In genomic region chr11:79060081-79060480, GRCh38 we compare ENCODE assay signal across 26 cellular contexts.
A peak's percentile ranks its signal among the peaks of the same experiment; 100 is the strongest.
DNase-seq lines count a peak whose midpoint lies in the region; ATAC-seq and TF ChIP-seq lines count a peak whose summit lies in the region.
"Had no signal": no experiment of that assay in that cellular context is flagged by ENCODE, and none has a peak within 500 bp of the region (broad histone marks: within the 10 kb centered on the region; RNA-seq: fewer than 3 reads in every experiment).

No MANE protein-coding gene starts in this region.

- POLR2A ChIA-PET in HEK293T (lab: Yijun Ruan, JAX), result no interaction called here

- CTCF ChIA-PET in HEK293T (lab: Yijun Ruan, JAX), result interaction anchor here (0.6 to 1.4 kb wide), 4 partner anchors 29 to 415 kb away, joined by 3 to 5 read pairs (median 4); no protein-coding TSS in a partner anchor

- no peak for ATAC-seq in GM21528 (IDR thresholded peaks at IDR 0.05; ENCODE audit: low FRiP score, unreplicated experiment)
- ATAC-seq: GM12878; heart right ventricle; lower lobe of right lung; natural killer cell treated with Interleukin-12 subunit alpha and Interleukin-12 subunit beta and Interleukin-15 and Interleukin-18, amount 100 ng/mL, for 72 hours; right cardiac atrium had no signal

- peak; percentile 17 for DNase-seq in HEK293T (ENCODE audit: extremely low spot score)
- DNase-seq in NCI-H748 treated with DMSO at 0.1 percent for 48 hours (lab: John Stamatoyannopoulos, UW), result peak; percentile 66
- peak; percentile 60 for DNase-seq in islet precursor cell
- DNase-seq in retina, result peak; percentile 51
- no peak for DNase-seq in SW480 (ENCODE audit: low spot score)
- no peak for DNase-seq in GOT3 (lab: John Stamatoyannopoulos, UW)
- DNase-seq: activated CD4-positive, alpha-beta memory T cell treated with anti-CD3 and anti-CD28 coated beads, Interleukin-2, amount 10 ng/mL, durations not matched to agents 7 days and 5 days; activated CD8-positive, alpha-beta memory T cell treated with anti-CD3 and anti-CD28 coated beads, Interleukin-2, amount 50 U/mL, for 4 hours; activated naive CD4-positive, alpha-beta T cell treated with anti-CD3 and anti-CD28 coated beads for 36 hours; cerebellar nuclear complex; dorsolateral prefrontal cortex; foreskin melanocyte; H9; heart right ventricle; Kasumi-1; lower lobe of right lung; NCI-H1694 treated with DMSO at 0.1 percent for 48 hours; NCI-H510A; NK-92 treated with Interleukin-12 subunit alpha and Interleukin-12 subunit beta, amount 100 ng/mL, for 24 hours; right cardiac atrium; spleen; stimulated activated CD8-positive, alpha-beta memory T cell treated with anti-CD3 and anti-CD28 coated beads, Interleukin-4, amount 100 ng/mL, for 48 hours; stomach had no signal

TF ChIP-seq in HEK293T, 16 proteins besides CTCF, POLR2A, EP300 and RAD21:
- TF ChIP-seq CTBP1 (IDR thresholded peaks at IDR 0.05; ENCODE audit: borderline replicate concordance) (no peak), BHLHE40 (IDR thresholded peaks at IDR 0.05; ENCODE audit: borderline replicate concordance) (no peak), TARDBP (IDR thresholded peaks at IDR 0.05) (no peak), FOXK2 (IDR thresholded peaks at IDR 0.05) (no peak), LEF1 (IDR thresholded peaks at IDR 0.05; ENCODE audit: borderline replicate concordance) (no peak), ARNT (IDR thresholded peaks at IDR 0.05) (no peak), FOXA1 (IDR thresholded peaks at IDR 0.05) (no peak), L3MBTL2 (conservative IDR thresholded peaks at IDR 0.05) (no peak), SP1 (IDR thresholded peaks at IDR 0.05) (no peak), ELF4 (IDR thresholded peaks at IDR 0.05) (no peak), NFRKB (IDR thresholded peaks at IDR 0.05) (no peak), SUZ12 (IDR thresholded peaks at IDR 0.05) (no peak), PKNOX1 (IDR thresholded peaks at IDR 0.05) (no peak), FOXM1 (IDR thresholded peaks at IDR 0.05; ENCODE audit: borderline replicate concordance) (no peak), ZNF384 (IDR thresholded peaks at IDR 0.05) (no peak), HDGF (IDR thresholded peaks at IDR 0.05; ENCODE audit: borderline replicate concordance) (no peak)

Comparison
In these comparisons a context has a peak if more than half of its experiments do, and no peak if none do; other contexts are left out.
1. DNase-seq: peak in HEK293T (single experiment), NCI-H748 treated with DMSO at 0.1 percent for 48 hours (single experiment), islet precursor cell (single experiment) and retina (single experiment); none in SW480 (single experiment) and GOT3 (single experiment).